Comparison of ENCODE assay signal across 8 cellular contexts in the genomic region with DNA sequence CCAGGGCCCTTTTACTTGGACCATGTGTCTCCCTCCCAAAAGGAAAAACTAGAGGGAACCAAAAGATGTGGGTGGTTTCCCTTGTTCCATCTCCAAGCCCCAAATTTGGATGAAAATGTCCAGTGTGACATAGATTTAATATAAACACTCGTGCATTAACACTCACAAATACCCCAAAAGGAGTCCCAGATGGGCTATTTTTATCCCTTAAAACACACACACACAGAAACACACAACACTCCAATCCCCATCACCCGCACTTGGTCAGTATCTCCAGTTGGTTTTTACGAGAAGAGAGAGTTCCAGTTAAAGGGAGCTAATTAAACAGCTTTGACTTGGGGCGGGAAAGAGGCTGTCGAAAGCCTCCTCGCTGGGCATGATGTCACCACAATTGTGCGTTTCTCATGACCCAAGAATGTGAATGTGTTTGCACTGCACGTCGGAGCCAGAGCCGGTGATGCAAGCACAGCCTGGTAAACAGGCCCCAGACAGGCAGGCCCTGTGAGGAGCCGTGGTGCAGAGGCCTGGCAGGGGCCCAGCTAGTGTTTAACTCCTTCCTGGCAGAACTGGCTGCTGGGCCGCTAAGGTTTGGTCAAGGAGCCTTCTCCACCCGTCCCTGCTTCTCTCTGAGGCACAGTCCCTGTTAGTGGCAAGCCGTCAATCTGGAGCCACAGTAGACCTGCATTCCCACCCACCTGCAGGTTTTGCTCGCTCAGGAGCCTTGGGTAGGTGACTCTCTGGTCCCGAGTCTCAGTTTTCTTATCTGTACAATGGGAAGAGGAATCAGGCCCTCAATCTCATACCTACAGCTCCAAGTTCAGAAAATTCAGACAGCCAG. TPM values are rescaled to one million over a fixed set of nuclear protein-coding genes. Genes with fewer than 3 reads are reported as not detected.
DNase-seq lines count a peak whose midpoint lies in the region; ATAC-seq, FAIRE-seq and TF ChIP-seq lines count a peak whose summit lies in the region.

No MANE protein-coding gene starts in this region.

- H3K79me2 ChIP-seq in smooth muscle cell (ENCODE audit: low read depth), result no peaks in the 10 kb centered on the region

- H3K27ac ChIP-seq in kidney (ENCODE audit: low read depth in 2 of 2, low read length in 2 of 2), result peak overlapping the region in 1 of 2 donors; percentile 28
- peak overlapping the region; percentile 87 for H3K27ac ChIP-seq in smooth muscle cell (ENCODE audit: low read depth)

- in situ Hi-C loops in ACHN (cut with HindIII; ENCODE audit: low pct_ligation_motif_present, low pct_unique_long_range_greater_than_20kb, low sequenced_read_pairs), result no loop called here

- 0 out of 2 replicates have a peak, but pooled peaks have one; percentile 4 for TF ChIP-seq RAD21 in Ishikawa (IDR thresholded peaks at IDR 0.05; ENCODE audit: low read depth)

- no peaks in the 10 kb centered on the region for H3K27me3 ChIP-seq in smooth muscle cell (ENCODE audit: low read depth)

- H3F3A ChIP-seq in smooth muscle cell (ENCODE audit: low read depth), result peaks cover 14% of the 10 kb centered on the region

- intact Hi-C loops in kidney (cut with DNase I), result no loop called here

- FAIRE-seq in kidney (lab: Jason Lieb, UNC), result no peak

- H3K36me3 ChIP-seq in kidney (ENCODE audit: control insufficient read depth in 1 of 2, insufficient read depth in 2 of 2, low read length in 2 of 2) (no peaks in the 10 kb centered on the region), smooth muscle cell (ENCODE audit: low read depth) (no peaks in the 10 kb centered on the region)

- ATAC-seq in GM19455 (IDR thresholded peaks at IDR 0.05; ENCODE audit: unreplicated experiment), result no peak
- ATAC-seq in GM18520 (IDR thresholded peaks at IDR 0.05; ENCODE audit: unreplicated experiment), result no peak

- DNase-seq in ACHN (peak; percentile 64), brain pericyte (ENCODE audit: low read depth, low spot score) (peak; percentile 95), kidney (peak; percentile 95), smooth muscle cell (lab: John Stamatoyannopoulos, UW; ENCODE audit: unreplicated experiment) (peak; percentile 69), NCI-H524 treated with DMSO at 0.1 percent for 48 hours (lab: John Stamatoyannopoulos, UW) (no peak)

- 15% methylated on average over 16 of the region's 16 CpGs for WGBS in smooth muscle cell (ENCODE audit: low lambda C conversion rate)

- peak; percentile 69; the same call in 1 of the 2 replicates for TF ChIP-seq EP300 in Ishikawa (IDR thresholded peaks at IDR 0.05; ENCODE audit: borderline replicate concordance)

- H3K4me1 ChIP-seq in kidney (ENCODE audit: control insufficient read depth in 1 of 2, insufficient read depth in 1 of 2, low read depth in 1 of 2, low read length in 2 of 2) (peaks cover 0 to 5% of the 10 kb centered on the region in 2 donors), smooth muscle cell (ENCODE audit: low read depth) (peaks cover 13% of the 10 kb centered on the region)

- H2AFZ ChIP-seq in smooth muscle cell (ENCODE audit: low read depth), result no peak overlapping the region

- no peak for TF ChIP-seq CTCF in kidney (IDR thresholded peaks at IDR 0.05; ENCODE audit: borderline replicate concordance, extremely low read depth, insufficient read depth)
- TF ChIP-seq CTCF in smooth muscle cell (IDR thresholded peaks at IDR 0.05; ENCODE audit: borderline replicate concordance, insufficient read depth, poor library complexity, severe bottlenecking), result no peak

- H3K4me2 ChIP-seq in smooth muscle cell, result peak overlapping the region; percentile 34

- no peak overlapping the region for H3K4me3 ChIP-seq in kidney (ENCODE audit: low read length in 2 of 2)
- H3K4me3 ChIP-seq in smooth muscle cell, result no peak overlapping the region

- H4K20me1 ChIP-seq in smooth muscle cell (ENCODE audit: low read depth), result no peaks in the 10 kb centered on the region

- H3K9me3 ChIP-seq in kidney (ENCODE audit: control insufficient read depth in 1 of 2, low read length in 2 of 2) (no peaks in the 10 kb centered on the region), smooth muscle cell (replicated peaks; ENCODE audit: low read depth) (no peaks in the 10 kb centered on the region)

- H3K9ac ChIP-seq in kidney (ENCODE audit: low read length in 2 of 2), result peak overlapping the region; percentile 9 to 40
- H3K9ac ChIP-seq in smooth muscle cell (ENCODE audit: low read depth), result peak overlapping the region; percentile 30

TF ChIP-seq in Ishikawa, 13 proteins besides CTCF, POLR2A, EP300 and RAD21:
- no peak for TF ChIP-seq FOXM1 (IDR thresholded peaks at IDR 0.05; ENCODE audit: borderline replicate concordance, low read depth)
- TF ChIP-seq TEAD4 (IDR thresholded peaks at IDR 0.05), result peak; percentile 91
- TF ChIP-seq TCF12 (IDR thresholded peaks at IDR 0.05; ENCODE audit: low read depth), result peak; percentile 84
- TF ChIP-seq, protein P1, sequence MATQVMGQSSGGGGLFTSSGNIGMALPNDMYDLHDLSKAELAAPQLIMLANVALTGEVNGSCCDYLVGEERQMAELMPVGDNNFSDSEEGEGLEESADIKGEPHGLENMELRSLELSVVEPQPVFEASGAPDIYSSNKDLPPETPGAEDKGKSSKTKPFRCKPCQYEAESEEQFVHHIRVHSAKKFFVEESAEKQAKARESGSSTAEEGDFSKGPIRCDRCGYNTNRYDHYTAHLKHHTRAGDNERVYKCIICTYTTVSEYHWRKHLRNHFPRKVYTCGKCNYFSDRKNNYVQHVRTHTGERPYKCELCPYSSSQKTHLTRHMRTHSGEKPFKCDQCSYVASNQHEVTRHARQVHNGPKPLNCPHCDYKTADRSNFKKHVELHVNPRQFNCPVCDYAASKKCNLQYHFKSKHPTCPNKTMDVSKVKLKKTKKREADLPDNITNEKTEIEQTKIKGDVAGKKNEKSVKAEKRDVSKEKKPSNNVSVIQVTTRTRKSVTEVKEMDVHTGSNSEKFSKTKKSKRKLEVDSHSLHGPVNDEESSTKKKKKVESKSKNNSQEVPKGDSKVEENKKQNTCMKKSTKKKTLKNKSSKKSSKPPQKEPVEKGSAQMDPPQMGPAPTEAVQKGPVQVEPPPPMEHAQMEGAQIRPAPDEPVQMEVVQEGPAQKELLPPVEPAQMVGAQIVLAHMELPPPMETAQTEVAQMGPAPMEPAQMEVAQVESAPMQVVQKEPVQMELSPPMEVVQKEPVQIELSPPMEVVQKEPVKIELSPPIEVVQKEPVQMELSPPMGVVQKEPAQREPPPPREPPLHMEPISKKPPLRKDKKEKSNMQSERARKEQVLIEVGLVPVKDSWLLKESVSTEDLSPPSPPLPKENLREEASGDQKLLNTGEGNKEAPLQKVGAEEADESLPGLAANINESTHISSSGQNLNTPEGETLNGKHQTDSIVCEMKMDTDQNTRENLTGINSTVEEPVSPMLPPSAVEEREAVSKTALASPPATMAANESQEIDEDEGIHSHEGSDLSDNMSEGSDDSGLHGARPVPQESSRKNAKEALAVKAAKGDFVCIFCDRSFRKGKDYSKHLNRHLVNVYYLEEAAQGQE (IDR thresholded peaks at IDR 0.05; ENCODE audit: low read depth), result no peak
- peak; percentile 94 for TF ChIP-seq CEBPB (IDR thresholded peaks at IDR 0.05)
- peak; percentile 92 for TF ChIP-seq CREB1 (IDR thresholded peaks at IDR 0.05; ENCODE audit: low read depth)
- no peak for TF ChIP-seq ZBTB7A (IDR thresholded peaks at IDR 0.05; ENCODE audit: low read depth)
- TF ChIP-seq, protein P2, sequence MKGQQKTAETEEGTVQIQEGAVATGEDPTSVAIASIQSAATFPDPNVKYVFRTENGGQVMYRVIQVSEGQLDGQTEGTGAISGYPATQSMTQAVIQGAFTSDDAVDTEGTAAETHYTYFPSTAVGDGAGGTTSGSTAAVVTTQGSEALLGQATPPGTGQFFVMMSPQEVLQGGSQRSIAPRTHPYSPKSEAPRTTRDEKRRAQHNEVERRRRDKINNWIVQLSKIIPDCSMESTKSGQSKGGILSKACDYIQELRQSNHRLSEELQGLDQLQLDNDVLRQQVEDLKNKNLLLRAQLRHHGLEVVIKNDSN (IDR thresholded peaks at IDR 0.05), result peak; percentile 42
- TF ChIP-seq MAX (IDR thresholded peaks at IDR 0.05), result peak; percentile 84
- peak; percentile 91 for TF ChIP-seq NFIC (IDR thresholded peaks at IDR 0.05)
- no peak for TF ChIP-seq TAF1 (IDR thresholded peaks at IDR 0.05; ENCODE audit: low read depth)

RNA-seq across cellular contexts. Expression of gene SMTN, which starts 25.6 kb away (rescaled TPM):
- total RNA-seq in kidney (67.7 TPM), smooth muscle cell (46.2 and 58.6 TPM in 2 replicates)
- polyA plus RNA-seq in kidney (ENCODE audit: insufficient read depth, low read depth, low replicate concordance) (64.4 TPM), smooth muscle cell (108 and 122 TPM in 2 replicates)

RNA-seq across cellular contexts. Expression of gene SELENOM, which starts 51.8 kb away (rescaled TPM):
- 154 TPM for total RNA-seq in kidney
- polyA plus RNA-seq in kidney (ENCODE audit: insufficient read depth, low read depth, low replicate concordance), result 291 TPM
- total RNA-seq in smooth muscle cell, result 450 and 487 TPM in 2 replicates
- polyA plus RNA-seq in smooth muscle cell, result 547 and 600 TPM in 2 replicates
